In the genomic region with DNA sequence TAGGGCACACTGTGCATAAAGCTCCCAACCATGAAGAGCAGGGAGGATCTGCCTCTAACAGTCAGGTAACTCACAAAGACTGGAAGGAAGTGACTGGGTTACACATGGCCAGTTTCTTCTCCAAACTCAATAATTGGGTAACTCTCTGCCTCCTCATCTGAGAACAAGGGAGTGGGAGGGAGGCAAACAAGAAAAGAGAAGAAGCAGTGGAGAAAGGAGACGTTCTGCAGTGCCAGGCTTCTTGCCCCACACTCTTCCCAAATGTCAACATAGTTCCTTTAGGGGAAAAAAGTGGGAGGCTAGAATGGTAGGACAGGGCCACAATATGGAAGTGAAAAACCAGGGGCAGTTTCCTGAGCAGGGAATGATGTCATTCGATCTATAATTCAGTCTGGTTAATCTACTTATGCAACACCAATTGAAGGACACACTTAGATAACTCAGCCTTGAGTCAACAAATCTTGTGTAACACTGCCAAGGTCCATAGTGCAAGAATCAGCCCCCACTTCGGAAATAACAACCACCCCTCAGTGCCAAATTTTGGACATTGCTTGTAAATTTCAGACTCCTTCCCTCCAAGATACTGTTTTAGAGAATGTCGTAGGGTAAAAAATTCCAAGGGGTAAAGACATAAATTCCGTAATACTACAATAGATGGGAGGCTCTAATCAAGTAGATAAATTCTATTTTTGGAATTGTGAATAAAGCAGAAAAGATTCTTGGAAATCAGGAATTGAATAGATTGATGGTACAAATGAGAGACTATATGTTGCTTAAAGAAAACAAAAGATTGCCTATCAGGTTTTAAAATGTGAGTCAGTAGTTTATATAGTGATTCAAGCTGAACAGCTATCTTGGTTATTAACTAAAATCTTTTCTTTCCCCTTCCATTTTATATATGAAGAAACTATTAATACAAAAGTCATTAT, we compare ENCODE assay signal across 1 cellular context.
A peak's percentile ranks its signal among the peaks of the same experiment; 100 is the strongest.
TF ChIP-seq lines count a peak whose summit lies in the region.

No MANE protein-coding gene starts in this region.

TF ChIP-seq in HepG2, 621 proteins besides CTCF, POLR2A, EP300 and RAD21 (continued from another document):
- TF ChIP-seq U2AF2 (IDR thresholded peaks at IDR 0.05; ENCODE audit: low read depth, low read length) (no peak), SSRP1 (CRISPR knock-in tag; IDR thresholded peaks at IDR 0.05) (peak; percentile 68; the same call in 1 of the 2 replicates), NFATC3 (CRISPR knock-in tag; IDR thresholded peaks at IDR 0.05) (0 out of 2 replicates have a peak, but pooled peaks have one; percentile 64), ETV6 (CRISPR knock-in tag; conservative IDR thresholded peaks at IDR 0.05) (no peak), KAT2B (IDR thresholded peaks at IDR 0.05; ENCODE audit: borderline replicate concordance, low read depth, low read length) (no peak), KLF6 (CRISPR knock-in tag; IDR thresholded peaks at IDR 0.05) (peak; percentile 85; the same call in 1 of the 2 replicates), ZNF251 (CRISPR knock-in tag; IDR thresholded peaks at IDR 0.05) (no peak), ZNF260 (CRISPR knock-in tag; IDR thresholded peaks at IDR 0.05; ENCODE audit: borderline replicate concordance, low read depth) (no peak), ZNF703 (CRISPR knock-in tag; IDR thresholded peaks at IDR 0.05; ENCODE audit: borderline replicate concordance) (0 out of 2 replicates have a peak, but pooled peaks have one; percentile 67), SPEN (CRISPR knock-in tag; IDR thresholded peaks at IDR 0.05; ENCODE audit: low read depth) (peak; percentile 74; the same call in 1 of the 2 replicates), NFKB2 (CRISPR knock-in tag; IDR thresholded peaks at IDR 0.05; ENCODE audit: borderline replicate concordance) (no peak), ZNF468 (CRISPR knock-in tag; IDR thresholded peaks at IDR 0.05) (no peak), HNF4G (IDR thresholded peaks at IDR 0.05; ENCODE audit: borderline replicate concordance, low read depth, low read length) (peak; percentile 99), HNF4G (CRISPR knock-in tag; IDR thresholded peaks at IDR 0.05; ENCODE audit: borderline replicate concordance, low read depth) (peak; percentile 97), ZNF788 (CRISPR knock-in tag; IDR thresholded peaks at IDR 0.05; ENCODE audit: borderline replicate concordance) (peak; percentile 75; the same call in 1 of the 2 replicates)
- TF ChIP-seq, protein P1, sequence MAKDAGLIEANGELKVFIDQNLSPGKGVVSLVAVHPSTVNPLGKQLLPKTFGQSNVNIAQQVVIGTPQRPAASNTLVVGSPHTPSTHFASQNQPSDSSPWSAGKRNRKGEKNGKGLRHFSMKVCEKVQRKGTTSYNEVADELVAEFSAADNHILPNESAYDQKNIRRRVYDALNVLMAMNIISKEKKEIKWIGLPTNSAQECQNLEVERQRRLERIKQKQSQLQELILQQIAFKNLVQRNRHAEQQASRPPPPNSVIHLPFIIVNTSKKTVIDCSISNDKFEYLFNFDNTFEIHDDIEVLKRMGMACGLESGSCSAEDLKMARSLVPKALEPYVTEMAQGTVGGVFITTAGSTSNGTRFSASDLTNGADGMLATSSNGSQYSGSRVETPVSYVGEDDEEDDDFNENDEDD (CRISPR knock-in tag; IDR thresholded peaks at IDR 0.05; ENCODE audit: borderline replicate concordance) = peak; percentile 72; the same call in 1 of the 2 replicates
- TF ChIP-seq, protein P2, sequence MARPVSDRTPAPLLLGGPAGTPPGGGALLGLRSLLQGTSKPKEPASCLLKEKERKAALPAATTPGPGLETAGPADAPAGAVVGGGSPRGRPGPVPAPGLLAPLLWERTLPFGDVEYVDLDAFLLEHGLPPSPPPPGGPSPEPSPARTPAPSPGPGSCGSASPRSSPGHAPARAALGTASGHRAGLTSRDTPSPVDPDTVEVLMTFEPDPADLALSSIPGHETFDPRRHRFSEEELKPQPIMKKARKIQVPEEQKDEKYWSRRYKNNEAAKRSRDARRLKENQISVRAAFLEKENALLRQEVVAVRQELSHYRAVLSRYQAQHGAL (CRISPR knock-in tag; IDR thresholded peaks at IDR 0.05; ENCODE audit: not compliant biosample characterization) = peak; percentile 85
- TF ChIP-seq, protein P3, sequence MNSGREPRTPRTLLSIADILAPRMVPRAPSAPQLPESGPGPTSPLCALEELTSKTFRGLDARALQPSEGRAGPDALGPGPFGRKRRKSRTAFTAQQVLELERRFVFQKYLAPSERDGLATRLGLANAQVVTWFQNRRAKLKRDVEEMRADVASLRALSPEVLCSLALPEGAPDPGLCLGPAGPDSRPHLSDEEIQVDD (CRISPR knock-in tag; IDR thresholded peaks at IDR 0.05; ENCODE audit: borderline replicate concordance) = no peak
- TF ChIP-seq, protein P4, sequence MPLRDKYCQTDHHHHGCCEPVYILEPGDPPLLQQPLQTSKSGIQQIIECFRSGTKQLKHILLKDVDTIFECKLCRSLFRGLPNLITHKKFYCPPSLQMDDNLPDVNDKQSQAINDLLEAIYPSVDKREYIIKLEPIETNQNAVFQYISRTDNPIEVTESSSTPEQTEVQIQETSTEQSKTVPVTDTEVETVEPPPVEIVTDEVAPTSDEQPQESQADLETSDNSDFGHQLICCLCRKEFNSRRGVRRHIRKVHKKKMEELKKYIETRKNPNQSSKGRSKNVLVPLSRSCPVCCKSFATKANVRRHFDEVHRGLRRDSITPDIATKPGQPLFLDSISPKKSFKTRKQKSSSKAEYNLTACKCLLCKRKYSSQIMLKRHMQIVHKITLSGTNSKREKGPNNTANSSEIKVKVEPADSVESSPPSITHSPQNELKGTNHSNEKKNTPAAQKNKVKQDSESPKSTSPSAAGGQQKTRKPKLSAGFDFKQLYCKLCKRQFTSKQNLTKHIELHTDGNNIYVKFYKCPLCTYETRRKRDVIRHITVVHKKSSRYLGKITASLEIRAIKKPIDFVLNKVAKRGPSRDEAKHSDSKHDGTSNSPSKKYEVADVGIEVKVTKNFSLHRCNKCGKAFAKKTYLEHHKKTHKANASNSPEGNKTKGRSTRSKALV (CRISPR knock-in tag; IDR thresholded peaks at IDR 0.05) = no peak
- TF ChIP-seq, protein P5, sequence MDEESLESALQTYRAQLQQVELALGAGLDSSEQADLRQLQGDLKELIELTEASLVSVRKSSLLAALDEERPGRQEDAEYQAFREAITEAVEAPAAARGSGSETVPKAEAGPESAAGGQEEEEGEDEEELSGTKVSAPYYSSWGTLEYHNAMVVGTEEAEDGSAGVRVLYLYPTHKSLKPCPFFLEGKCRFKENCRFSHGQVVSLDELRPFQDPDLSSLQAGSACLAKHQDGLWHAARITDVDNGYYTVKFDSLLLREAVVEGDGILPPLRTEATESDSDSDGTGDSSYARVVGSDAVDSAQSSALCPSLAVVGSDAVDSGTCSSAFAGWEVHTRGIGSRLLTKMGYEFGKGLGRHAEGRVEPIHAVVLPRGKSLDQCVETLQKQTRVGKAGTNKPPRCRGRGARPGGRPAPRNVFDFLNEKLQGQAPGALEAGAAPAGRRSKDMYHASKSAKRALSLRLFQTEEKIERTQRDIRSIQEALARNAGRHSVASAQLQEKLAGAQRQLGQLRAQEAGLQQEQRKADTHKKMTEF (CRISPR knock-in tag; IDR thresholded peaks at IDR 0.05) = peak; percentile 99
- TF ChIP-seq, protein P6, sequence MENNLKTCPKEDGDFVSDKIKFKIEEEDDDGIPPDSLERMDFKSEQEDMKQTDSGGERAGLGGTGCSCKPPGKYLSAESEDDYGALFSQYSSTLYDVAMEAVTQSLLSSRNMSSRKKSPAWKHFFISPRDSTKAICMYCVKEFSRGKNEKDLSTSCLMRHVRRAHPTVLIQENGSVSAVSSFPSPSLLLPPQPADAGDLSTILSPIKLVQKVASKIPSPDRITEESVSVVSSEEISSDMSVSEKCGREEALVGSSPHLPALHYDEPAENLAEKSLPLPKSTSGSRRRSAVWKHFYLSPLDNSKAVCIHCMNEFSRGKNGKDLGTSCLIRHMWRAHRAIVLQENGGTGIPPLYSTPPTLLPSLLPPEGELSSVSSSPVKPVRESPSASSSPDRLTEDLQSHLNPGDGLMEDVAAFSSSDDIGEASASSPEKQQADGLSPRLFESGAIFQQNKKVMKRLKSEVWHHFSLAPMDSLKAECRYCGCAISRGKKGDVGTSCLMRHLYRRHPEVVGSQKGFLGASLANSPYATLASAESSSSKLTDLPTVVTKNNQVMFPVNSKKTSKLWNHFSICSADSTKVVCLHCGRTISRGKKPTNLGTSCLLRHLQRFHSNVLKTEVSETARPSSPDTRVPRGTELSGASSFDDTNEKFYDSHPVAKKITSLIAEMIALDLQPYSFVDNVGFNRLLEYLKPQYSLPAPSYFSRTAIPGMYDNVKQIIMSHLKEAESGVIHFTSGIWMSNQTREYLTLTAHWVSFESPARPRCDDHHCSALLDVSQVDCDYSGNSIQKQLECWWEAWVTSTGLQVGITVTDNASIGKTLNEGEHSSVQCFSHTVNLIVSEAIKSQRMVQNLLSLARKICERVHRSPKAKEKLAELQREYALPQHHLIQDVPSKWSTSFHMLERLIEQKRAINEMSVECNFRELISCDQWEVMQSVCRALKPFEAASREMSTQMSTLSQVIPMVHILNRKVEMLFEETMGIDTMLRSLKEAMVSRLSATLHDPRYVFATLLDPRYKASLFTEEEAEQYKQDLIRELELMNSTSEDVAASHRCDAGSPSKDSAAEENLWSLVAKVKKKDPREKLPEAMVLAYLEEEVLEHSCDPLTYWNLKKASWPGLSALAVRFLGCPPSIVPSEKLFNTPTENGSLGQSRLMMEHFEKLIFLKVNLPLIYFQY (CRISPR knock-in tag; IDR thresholded peaks at IDR 0.05; ENCODE audit: borderline replicate concordance) = peak; percentile 77; the same call in 1 of the 2 replicates
- TF ChIP-seq, protein P7, sequence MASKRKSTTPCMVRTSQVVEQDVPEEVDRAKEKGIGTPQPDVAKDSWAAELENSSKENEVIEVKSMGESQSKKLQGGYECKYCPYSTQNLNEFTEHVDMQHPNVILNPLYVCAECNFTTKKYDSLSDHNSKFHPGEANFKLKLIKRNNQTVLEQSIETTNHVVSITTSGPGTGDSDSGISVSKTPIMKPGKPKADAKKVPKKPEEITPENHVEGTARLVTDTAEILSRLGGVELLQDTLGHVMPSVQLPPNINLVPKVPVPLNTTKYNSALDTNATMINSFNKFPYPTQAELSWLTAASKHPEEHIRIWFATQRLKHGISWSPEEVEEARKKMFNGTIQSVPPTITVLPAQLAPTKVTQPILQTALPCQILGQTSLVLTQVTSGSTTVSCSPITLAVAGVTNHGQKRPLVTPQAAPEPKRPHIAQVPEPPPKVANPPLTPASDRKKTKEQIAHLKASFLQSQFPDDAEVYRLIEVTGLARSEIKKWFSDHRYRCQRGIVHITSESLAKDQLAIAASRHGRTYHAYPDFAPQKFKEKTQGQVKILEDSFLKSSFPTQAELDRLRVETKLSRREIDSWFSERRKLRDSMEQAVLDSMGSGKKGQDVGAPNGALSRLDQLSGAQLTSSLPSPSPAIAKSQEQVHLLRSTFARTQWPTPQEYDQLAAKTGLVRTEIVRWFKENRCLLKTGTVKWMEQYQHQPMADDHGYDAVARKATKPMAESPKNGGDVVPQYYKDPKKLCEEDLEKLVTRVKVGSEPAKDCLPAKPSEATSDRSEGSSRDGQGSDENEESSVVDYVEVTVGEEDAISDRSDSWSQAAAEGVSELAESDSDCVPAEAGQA (IDR thresholded peaks at IDR 0.05; ENCODE audit: low read depth) = peak; percentile 64; the same call in 1 of the 2 replicates
- TF ChIP-seq, protein P7 (CRISPR knock-in tag; IDR thresholded peaks at IDR 0.05; ENCODE audit: borderline replicate concordance) = no peak
- TF ChIP-seq, protein P8, sequence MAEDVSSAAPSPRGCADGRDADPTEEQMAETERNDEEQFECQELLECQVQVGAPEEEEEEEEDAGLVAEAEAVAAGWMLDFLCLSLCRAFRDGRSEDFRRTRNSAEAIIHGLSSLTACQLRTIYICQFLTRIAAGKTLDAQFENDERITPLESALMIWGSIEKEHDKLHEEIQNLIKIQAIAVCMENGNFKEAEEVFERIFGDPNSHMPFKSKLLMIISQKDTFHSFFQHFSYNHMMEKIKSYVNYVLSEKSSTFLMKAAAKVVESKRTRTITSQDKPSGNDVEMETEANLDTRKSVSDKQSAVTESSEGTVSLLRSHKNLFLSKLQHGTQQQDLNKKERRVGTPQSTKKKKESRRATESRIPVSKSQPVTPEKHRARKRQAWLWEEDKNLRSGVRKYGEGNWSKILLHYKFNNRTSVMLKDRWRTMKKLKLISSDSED (CRISPR knock-in tag; IDR thresholded peaks at IDR 0.05) = no peak
- TF ChIP-seq, protein P9, sequence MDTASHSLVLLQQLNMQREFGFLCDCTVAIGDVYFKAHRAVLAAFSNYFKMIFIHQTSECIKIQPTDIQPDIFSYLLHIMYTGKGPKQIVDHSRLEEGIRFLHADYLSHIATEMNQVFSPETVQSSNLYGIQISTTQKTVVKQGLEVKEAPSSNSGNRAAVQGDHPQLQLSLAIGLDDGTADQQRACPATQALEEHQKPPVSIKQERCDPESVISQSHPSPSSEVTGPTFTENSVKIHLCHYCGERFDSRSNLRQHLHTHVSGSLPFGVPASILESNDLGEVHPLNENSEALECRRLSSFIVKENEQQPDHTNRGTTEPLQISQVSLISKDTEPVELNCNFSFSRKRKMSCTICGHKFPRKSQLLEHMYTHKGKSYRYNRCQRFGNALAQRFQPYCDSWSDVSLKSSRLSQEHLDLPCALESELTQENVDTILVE (CRISPR knock-in tag; IDR thresholded peaks at IDR 0.05) = peak; percentile 93
